ENCODE assay signal across 32 cellular contexts in the genomic region with DNA sequence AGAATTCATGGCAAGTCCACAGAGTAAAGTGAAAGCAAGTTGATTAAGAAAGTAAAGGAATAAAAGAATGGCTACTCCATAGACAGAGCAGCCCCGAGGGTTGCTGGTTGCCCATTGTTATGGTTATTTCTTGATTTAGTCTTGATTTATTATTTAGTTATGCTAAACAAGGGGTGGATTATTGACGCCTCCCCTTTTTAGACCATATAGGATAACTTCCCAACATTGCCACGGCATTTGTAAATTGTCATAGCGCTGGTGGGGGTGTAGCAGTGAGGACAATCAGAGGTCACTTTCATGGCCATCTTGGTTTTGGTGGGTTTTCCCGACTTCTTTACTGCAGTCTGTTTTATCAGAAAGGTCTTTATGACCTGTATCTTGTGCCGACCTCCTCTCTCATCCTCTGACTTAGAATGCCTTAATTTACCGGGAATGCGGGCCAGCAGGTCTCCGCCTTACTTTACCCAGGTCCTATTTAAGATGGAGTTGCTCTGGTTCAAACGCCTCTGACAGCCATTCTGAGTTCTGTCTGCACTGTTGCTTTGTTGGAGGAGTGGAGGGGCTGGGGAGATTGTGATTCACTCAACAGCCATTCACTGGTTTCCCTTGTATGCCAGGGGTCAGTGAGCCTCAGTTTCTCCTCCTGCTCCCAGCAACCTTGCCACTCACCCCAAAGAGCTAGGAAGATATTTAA. TPM values are rescaled to one million over a fixed set of nuclear protein-coding genes. Genes with fewer than 3 reads are reported as not detected.
DNase-seq lines count a peak whose midpoint lies in the region; ATAC-seq and TF ChIP-seq lines count a peak whose summit lies in the region.
"Had no signal": no experiment of that assay in that cellular context is flagged by ENCODE, and none has a peak within 500 bp of the region (broad histone marks: within the 10 kb centered on the region; RNA-seq: fewer than 3 reads in every experiment).

No MANE protein-coding gene starts in this region.

- H4K20me1 ChIP-seq in GM23338 (replicated peaks; ENCODE audit: insufficient read depth), result no peaks in the 10 kb centered on the region
- no peaks in the 10 kb centered on the region for H4K20me1 ChIP-seq in OCI-LY3 (ENCODE audit: insufficient read depth, low read length)
- H4K20me1 ChIP-seq in hepatocyte (ENCODE audit: insufficient read depth, poor library complexity, severe bottlenecking), result no peaks in the 10 kb centered on the region

- peaks cover 29% of the 10 kb centered on the region for H3K4me1 Mint-ChIP-seq in GM23338

- peak overlapping the region; percentile 56 for H3K4me3 Mint-ChIP-seq in GM23338
- H3K4me3 Mint-ChIP-seq: CD14-positive monocyte; dendritic cell treated with granulocyte-macrophage colony-stimulating factor and Interleukin-4, amounts not matched to agents 40 ng/mL and 50 ng/mL, for 4 days had no signal

- H3K4me2 ChIP-seq in GM23338 (peak overlapping the region; percentile 35), OCI-LY3 (ENCODE audit: low read length) (0 out of 2 replicates have a peak overlapping the region, but pooled peaks have one; percentile 10), hepatocyte (peak overlapping the region; percentile 6)
- H3K4me2 ChIP-seq: SK-N-SH had no signal

- H3K79me2 ChIP-seq in GM23338 (replicated peaks; ENCODE audit: insufficient read depth) (no peaks in the 10 kb centered on the region), OCI-LY3 (ENCODE audit: low read length) (no peaks in the 10 kb centered on the region), hepatocyte (no peaks in the 10 kb centered on the region)

- peak overlapping the region; percentile 8; the same call in 1 of the 2 replicates for H3K4me3 ChIP-seq in GM23338
- no peak overlapping the region for H3K4me3 ChIP-seq in OCI-LY3 (ENCODE audit: low read length)
- H3K4me3 ChIP-seq in hepatocyte, result no peak overlapping the region
- no peak overlapping the region for H3K4me3 ChIP-seq in gastrocnemius medialis
- no peak overlapping the region for H3K4me3 ChIP-seq in transverse colon
- H3K4me3 ChIP-seq: esophagus squamous epithelium, GM12878, left lung, right atrium auricular region, upper lobe of right lung had no signal

- H3K36me3 ChIP-seq in GM23338 (ENCODE audit: insufficient read depth) (no peaks in the 10 kb centered on the region), OCI-LY3 (replicated peaks; ENCODE audit: low read depth, low read length) (no peaks in the 10 kb centered on the region), hepatocyte (replicated peaks; ENCODE audit: insufficient read depth, low read depth) (no peaks in the 10 kb centered on the region), gastrocnemius medialis (no peaks in the 10 kb centered on the region), transverse colon (no peaks in the 10 kb centered on the region)
- H3K36me3 ChIP-seq: esophagus squamous epithelium, left lung, right atrium auricular region, upper lobe of right lung had no signal

- TF ChIP-seq CTCF in GM23338 (conservative IDR thresholded peaks at IDR 0.05; ENCODE audit: low read depth in 2 of 2) (no peak), OCI-LY3 (IDR thresholded peaks at IDR 0.05; ENCODE audit: low read depth, low read length) (no peak), hepatocyte (IDR thresholded peaks at IDR 0.05; ENCODE audit: poor library complexity) (no peak), gastrocnemius medialis (IDR thresholded peaks at IDR 0.05 in 4 of 5, conservative IDR thresholded peaks at IDR 0.05 in 1 of 5) (no peak), transverse colon (IDR thresholded peaks at IDR 0.05) (no peak)

- no peaks in the 10 kb centered on the region; the same call in 2 of the 3 replicates for H3K36me3 Mint-ChIP-seq in GM23338 (ENCODE audit: low read depth)
- H3K36me3 Mint-ChIP-seq: CD14-positive monocyte, naive B cell had no signal

- H3K27me3 ChIP-seq in GM23338 (ENCODE audit: insufficient read depth) (no peaks in the 10 kb centered on the region), OCI-LY3 (ENCODE audit: low read depth, low read length) (peaks cover 19% of the 10 kb centered on the region), hepatocyte (no peaks in the 10 kb centered on the region), gastrocnemius medialis (no peaks in the 10 kb centered on the region), transverse colon (peaks cover 5% of the 10 kb centered on the region)
- H3K27me3 ChIP-seq: esophagus squamous epithelium, left lung, right atrium auricular region had no signal

- intact Hi-C loops in gastrocnemius medialis (cut with DNase I; ENCODE audit: low total_unique reads), result loop anchor here (5.0 kb wide), 1 partner anchor 198 kb away; the partner anchor contains the start of gene USF2
- intact Hi-C loops in transverse colon (cut with DNase I; ENCODE audit: low total_unique reads), result no loop called here

- H3K27ac ChIP-seq in GM23338 (ENCODE audit: low read depth), result peak overlapping the region; percentile 96
- no peak overlapping the region for H3K27ac ChIP-seq in OCI-LY3 (ENCODE audit: low read length)
- H3K27ac ChIP-seq in hepatocyte, result no peak overlapping the region
- H3K27ac ChIP-seq in gastrocnemius medialis, result peak overlapping the region; percentile 60 to 80 (median 70)
- H3K27ac ChIP-seq in transverse colon, result no peak overlapping the region
- H3K27ac ChIP-seq: esophagus squamous epithelium, left lung, upper lobe of right lung had no signal

- H3K9me3 ChIP-seq in OCI-LY3 (ENCODE audit: insufficient read depth, low read length) (no peaks in the 10 kb centered on the region), hepatocyte (ENCODE audit: low read depth) (no peaks in the 10 kb centered on the region), gastrocnemius medialis (no peaks in the 10 kb centered on the region), transverse colon (peaks cover 7 to 8% of the 10 kb centered on the region in 2 donors)
- H3K9me3 ChIP-seq: SK-N-SH, upper lobe of right lung had no signal

- no peak overlapping the region for H3K9ac ChIP-seq in OCI-LY3 (ENCODE audit: low read length)
- H3K9ac ChIP-seq: SK-N-SH had no signal

- H3K27me3 Mint-ChIP-seq in GM23338 (ENCODE audit: insufficient read depth, low read depth, poor library complexity), result peaks cover 24% of the 10 kb centered on the region

- H2AFZ ChIP-seq in GM23338, result no peak overlapping the region
- H2AFZ ChIP-seq in OCI-LY3 (ENCODE audit: low read depth, low read length), result no peak overlapping the region
- no peak overlapping the region for H2AFZ ChIP-seq in hepatocyte

- peak overlapping the region; percentile 99 for H3K27ac Mint-ChIP-seq in GM23338
- H3K27ac Mint-ChIP-seq: CD14-positive monocyte; dendritic cell treated with granulocyte-macrophage colony-stimulating factor and Interleukin-4, amounts not matched to agents 40 ng/mL and 50 ng/mL, for 4 days had no signal

- H3K9me3 Mint-ChIP-seq in GM23338, result 0 out of 3 replicates have a peak, but pooled peaks cover 5% of the 10 kb centered on the region

- ATAC-seq in GM23338 (peak; percentile 2; the same call in 2 of the 3 replicates), gastrocnemius medialis (no peak)
- ATAC-seq: GM12878, left lung, upper lobe of right lung had no signal

- H3K9me2 ChIP-seq in GM23338 (ENCODE audit: insufficient read depth) (0 out of 2 replicates have a peak, but pooled peaks cover 4% of the 10 kb centered on the region), hepatocyte (replicated peaks; ENCODE audit: insufficient read depth) (no peaks in the 10 kb centered on the region)
- H3K9me2 ChIP-seq: SK-N-SH had no signal

- no peak for TF ChIP-seq EP300 in transverse colon (IDR thresholded peaks at IDR 0.05; ENCODE audit: low read depth)

- in situ Hi-C loops in gastrocnemius medialis (cut with MboI; ENCODE audit: low sequenced_read_pairs in 4 of 4), result loop anchor here in 2 of 4 donors (5.0 to 10.0 kb wide), 2 partner anchors 66 to 68 kb away; partner anchors contain the start of genes FXYD1 (in 2 of the 2) and LGI4 (in 2 of the 2)
- in situ Hi-C loops in transverse colon (cut with MboI; ENCODE audit: low pct_ligation_motif_present in 1 of 4, low pct_unique_long_range_greater_than_20kb in 1 of 4, low sequenced_read_pairs in 3 of 4), result no loop called here

- 67% methylated on average over 10 of the region's 10 CpGs for WGBS in hepatocyte (ENCODE audit: low lambda C conversion rate, missing lambda C conversion rate)
- WGBS in transverse colon (ENCODE audit: low coverage in 1 of 2), 2 donors, result 69 to 79% methylated on average over 10 of the region's 10 CpGs

- H3K4me1 ChIP-seq in GM23338 (ENCODE audit: insufficient read depth), result peaks cover 20% of the 10 kb centered on the region
- H3K4me1 ChIP-seq in OCI-LY3 (ENCODE audit: low read length), result peaks cover 11% of the 10 kb centered on the region
- peaks cover 7% of the 10 kb centered on the region for H3K4me1 ChIP-seq in hepatocyte (ENCODE audit: insufficient read depth)
- peaks cover 20 to 22% of the 10 kb centered on the region in 2 donors for H3K4me1 ChIP-seq in gastrocnemius medialis
- peaks cover 0 to 7% (median 0%) of the 10 kb centered on the region in 4 donors for H3K4me1 ChIP-seq in transverse colon
- H3K4me1 ChIP-seq: left lung had no signal

- no peak for DNase-seq in GM23338 (ENCODE audit: low spot score)
- no peak for DNase-seq in hepatocyte (ENCODE audit: low spot score)
- no peak for DNase-seq in gastrocnemius medialis
- no peak for DNase-seq in DMS114 treated with DMSO at 0.1 percent for 48 hours (lab: John Stamatoyannopoulos, UW; ENCODE audit: unreplicated experiment)
- no peak for DNase-seq in putamen (ENCODE audit: low spot score)
- DNase-seq in transverse colon, result no peak
- DNase-seq: activated effector memory CD4-positive, alpha-beta T cell treated with anti-CD3 and anti-CD28 coated beads, Interleukin-2, amount 50 U/mL, for 16 hours; activated T-cell treated with anti-CD3 and anti-CD28 coated beads for 4 hours; Calu3; central memory CD4-positive, alpha-beta T cell; esophagus squamous epithelium; GOT3; hippocampal formation; KBM-7; left lung; MM.1S; naive B cell; NCI-H1436; SK-N-SH; stimulated activated CD4-positive, alpha-beta T cell treated with anti-CD3 and anti-CD28 coated beads, Interleukin-12 subunit alpha, Interleukin-12 subunit beta, amount 100 ng/mL, for 4 hours; stimulated activated CD4-positive, alpha-beta T cell treated with anti-CD3 and anti-CD28 coated beads, Interleukin-4, amount 100 ng/mL, for 1 hour; substantia nigra; T-helper 2 cell; upper lobe of right lung had no signal

- peaks cover 18% of the 10 kb centered on the region; the same call in 1 of the 2 replicates for H3F3A ChIP-seq in GM23338 (replicated peaks; ENCODE audit: low read depth)

- TF ChIP-seq POLR2A in gastrocnemius medialis (IDR thresholded peaks at IDR 0.05) (no peak), transverse colon (IDR thresholded peaks at IDR 0.05) (no peak)

RNA-seq across cellular contexts. Expression of gene HPN, which starts 27.6 kb away (rescaled TPM):
- 16.2 and 17.4 TPM in 2 replicates for total RNA-seq in GM23338 (2014; rRNA removed; shearing (Covaris generic))
- 14.0 and 14.6 TPM in 2 replicates for polyA plus RNA-seq in GM23338 (2016; fragmentation: Nextera tagmentation; extraction: Ambion mirVana)
- total RNA-seq in hepatocyte, result 150 and 162 TPM in 2 replicates
- 206 and 241 TPM in 2 replicates for polyA plus RNA-seq in hepatocyte
- 10 to 100 TPM in 3 of 4 donors, 1 to 10 TPM in 1; 9.1 to 24.0 (median 17.1) TPM for total RNA-seq in gastrocnemius medialis
- total RNA-seq in transverse colon, result under 1 TPM in 2 of 4 donors, not detected in 2; 0.32 to 0.68 TPM
- total RNA-seq: frontal cortex, osteocyte had no signal
- polyA plus RNA-seq: CD14-positive monocyte had no signal

RNA-seq across cellular contexts. Expression of gene SCN1B, which starts 38.8 kb away (rescaled TPM):
- 3.4 and 4.8 TPM in 2 replicates for total RNA-seq in GM23338 (2014; rRNA removed; shearing (Covaris generic))
- polyA plus RNA-seq in GM23338 (2016; fragmentation: Nextera tagmentation; extraction: Ambion mirVana), result 1.7 and 1.8 TPM in 2 replicates
- total RNA-seq in hepatocyte, result 0.20 and 0.60 TPM in 2 replicates
- 2.5 and 3.1 TPM in 2 replicates for polyA plus RNA-seq in hepatocyte
- total RNA-seq in gastrocnemius medialis, result 100 to 1,000 TPM; 194 to 469 (median 289) TPM
- 10 to 100 TPM in 1 of 4 donors, 1 to 10 TPM in 2, under 1 TPM in 1; 0.60 to 14.2 (median 3.2) TPM for total RNA-seq in transverse colon

RNA-seq across cellular contexts. Expression of gene FXYD3, which starts 46.5 kb away (rescaled TPM):
- not detected in 2 replicates for total RNA-seq in GM23338 (2014; rRNA removed; shearing (Covaris generic))
- polyA plus RNA-seq in GM23338 (2016; fragmentation: Nextera tagmentation; extraction: Ambion mirVana) (0.81 and 0.89 TPM in 2 replicates), hepatocyte (491 and 542 TPM in 2 replicates)
- total RNA-seq in hepatocyte (225 and 235 TPM in 2 replicates), gastrocnemius medialis (10 to 100 TPM in 1 of 4 donors, under 1 TPM in 1, not detected in 2; 0.26 to 13.4 TPM), transverse colon (1,000 to 10,000 TPM; 1,678 to 4,641 (median 3,622) TPM)
- total RNA-seq: astrocyte, frontal cortex, osteocyte had no signal
- polyA plus RNA-seq: CD14-positive monocyte, SK-N-SH had no signal

Comparison
In these comparisons a context has a peak if more than half of its experiments do, and no peak if none do; other contexts are left out.
1. H3K27ac ChIP-seq: peak in GM23338 (single experiment) and gastrocnemius medialis (4 of 4); none in OCI-LY3 (single experiment), hepatocyte (single experiment) and transverse colon (0 of 4).
2. RNA of gene HPN, which starts 27.6 kb away (total RNA-seq): 150 to 162 TPM in hepatocyte, 9.1 to 24.0 TPM in gastrocnemius medialis and 16.2 to 17.4 TPM in GM23338; 0.32 to 0.68 TPM in transverse colon; every median in the first group is over 4 times any median in the second.
3. RNA of gene SCN1B, which starts 38.8 kb away (total RNA-seq): 194 to 469 TPM in gastrocnemius medialis; 3.4 to 4.8 TPM in GM23338, 0.60 to 14.2 TPM in transverse colon and 0.20 to 0.60 TPM in hepatocyte; every median in the first group is over 10 times any median in the second.
4. RNA of gene FXYD3, which starts 46.5 kb away (total RNA-seq): 1,678 to 4,641 TPM in transverse colon and 225 to 235 TPM in hepatocyte; 0.26 to 13.4 TPM in gastrocnemius medialis and not detected in GM23338; every median in the first group is over 10 times any median in the second.
5. Peak in every context shown above with its lines, with median percentiles within 50 percentile points of each other: H3K4me2 ChIP-seq.